Comparison of ENCODE assay signal across 23 cellular contexts in genomic region chr11:70584786-70585545, GRCh38.
A peak's percentile ranks its signal among the peaks of the same experiment; 100 is the strongest.
DNase-seq lines count a peak whose midpoint lies in the region; FAIRE-seq and TF ChIP-seq lines count a peak whose summit lies in the region.
"Had no signal": no experiment of that assay in that cellular context is flagged by ENCODE, and none has a peak within 500 bp of the region (broad histone marks: within the 10 kb centered on the region; RNA-seq: fewer than 3 reads in every experiment).

No MANE protein-coding gene starts in this region.

- FAIRE-seq in GM19239 (lab: Jason Lieb, UNC): no peak
- FAIRE-seq: G401.6, GM12892, H1, HTR-8/SVneo had no signal

- H3K27ac Mint-ChIP-seq in chondrocyte (ENCODE audit: unreplicated experiment): no peak overlapping the region
- H3K27ac Mint-ChIP-seq: CD8-positive, alpha-beta T cell had no signal

- H2BK5ac ChIP-seq in neuronal stem cell (ENCODE audit: low read length): no peak overlapping the region

- H2BK15ac ChIP-seq in neuronal stem cell (ENCODE audit: low read length): no peak overlapping the region

- H3K4ac ChIP-seq in neuronal stem cell (ENCODE audit: low read length): no peak overlapping the region

- no peak overlapping the region for H4K91ac ChIP-seq in neuronal stem cell (ENCODE audit: low read depth, low read length, poor library complexity)

- no peaks in the 10 kb centered on the region for H3K27me3 ChIP-seq in right atrium auricular region
- no peaks in the 10 kb centered on the region for H3K27me3 ChIP-seq in neuronal stem cell (ENCODE audit: control insufficient read depth in 3 of 3, insufficient read depth in 3 of 3, low read depth in 1 of 3, low read length in 3 of 3)
- H3K27me3 ChIP-seq: SJSA1 had no signal

- peaks cover 7% of the 10 kb centered on the region for H3K9me3 Mint-ChIP-seq in chondrocyte (ENCODE audit: low read depth)
- H3K9me3 Mint-ChIP-seq: CD8-positive, alpha-beta T cell had no signal

- no peaks in the 10 kb centered on the region for H3K4me1 Mint-ChIP-seq in chondrocyte (ENCODE audit: low read depth)

- no CpG with 5 or more reads among the region's 13 CpGs for WGBS in neuronal stem cell (ENCODE audit: extremely low coverage in 2 of 2, insufficient read length in 2 of 2, insufficient replicate concordance in 1 of 2), 2 donors

- intact Hi-C loops in cardiac septum (cut with DNase I): no loop called here

- H3K4me2 ChIP-seq in neuronal stem cell (ENCODE audit: insufficient read depth, low read length, poor library complexity, severe bottlenecking): no peak overlapping the region
- H3K4me2 ChIP-seq: BLaER1 treated with 17β-estradiol and CSF1 and Interleukin-3, amounts not matched to agents 10 nM and 100 nM had no signal

- no peak overlapping the region for H3K23ac ChIP-seq in neuronal stem cell (ENCODE audit: low read depth, low read length, poor library complexity)

- H3K4me1 ChIP-seq in right atrium auricular region (no peaks in the 10 kb centered on the region), neuronal stem cell (ENCODE audit: control insufficient read depth in 2 of 2, insufficient read depth in 1 of 2, low read depth in 1 of 2, low read length in 2 of 2) (peaks cover 7 to 11% of the 10 kb centered on the region in 2 donors)
- H3K4me1 ChIP-seq: SJSA1 had no signal

- H3K9ac ChIP-seq in neuronal stem cell (ENCODE audit: low read depth, low read length, poor library complexity): no peak overlapping the region
- H3K9ac ChIP-seq: BLaER1 treated with 17β-estradiol and CSF1 and Interleukin-3, amounts not matched to agents 10 nM and 100 nM had no signal

- TF ChIP-seq CTCF in right atrium auricular region (IDR thresholded peaks at IDR 0.05) (no peak), chondrocyte (IDR thresholded peaks at IDR 0.05) (no peak)

- H3K27ac ChIP-seq in right atrium auricular region: no peak overlapping the region
- H3K27ac ChIP-seq in neuronal stem cell (replicated peaks; ENCODE audit: low read length): no peak overlapping the region
- H3K27ac ChIP-seq: BLaER1 treated with 17β-estradiol and CSF1 and Interleukin-3, amounts not matched to agents 10 nM and 100 nM; SJSA1 had no signal

- DNase-seq in cardiac septum (ENCODE audit: low spot score) (peak; percentile 22), right atrium auricular region (ENCODE audit: low spot score) (no peak), chondrocyte (ENCODE audit: low spot score) (peak; percentile 66), neuronal stem cell (ENCODE audit: low spot score) (no peak), GM19239 (ENCODE audit: insufficient read length, low spot score) (no peak), kidney glomerular epithelial cell (lab: John Stamatoyannopoulos, UW) (no peak), SKM-1 (lab: John Stamatoyannopoulos, UW; ENCODE audit: unreplicated experiment) (no peak)
- DNase-seq: 8988T; CD8-positive, alpha-beta T cell; DMS153; KG1; NCI-H1092; NCI-H1436; NCI-H2081; NCI-H2171; NCI-H524 treated with DMSO at 0.1 percent for 48 hours; NCI-H82 had no signal

- H3K36me3 Mint-ChIP-seq in chondrocyte (ENCODE audit: low read depth): no peaks in the 10 kb centered on the region
- H3K36me3 Mint-ChIP-seq: CD8-positive, alpha-beta T cell had no signal

- no peak overlapping the region for H3K4me3 Mint-ChIP-seq in chondrocyte (ENCODE audit: unreplicated experiment)
- H3K4me3 Mint-ChIP-seq: CD8-positive, alpha-beta T cell had no signal

- no peak overlapping the region for H2AFZ ChIP-seq in neuronal stem cell (ENCODE audit: low read length)

- H3K18ac ChIP-seq in neuronal stem cell (ENCODE audit: low read length): peak overlapping the region; percentile 12

- peak overlapping the region; percentile 57 for H4K8ac ChIP-seq in neuronal stem cell (ENCODE audit: low read depth, low read length)

- H3K36me3 ChIP-seq in right atrium auricular region (no peaks in the 10 kb centered on the region), neuronal stem cell (replicated peaks in 1 of 2; ENCODE audit: control insufficient read depth in 2 of 2, insufficient read depth in 2 of 2, low read length in 2 of 2) (no peaks in the 10 kb centered on the region)
- H3K36me3 ChIP-seq: BLaER1 treated with 17β-estradiol and CSF1 and Interleukin-3, amounts not matched to agents 10 nM and 100 nM; SJSA1 had no signal

- peaks cover 11% of the 10 kb centered on the region for H3K27me3 Mint-ChIP-seq in chondrocyte (ENCODE audit: low read depth)

- peaks cover 2% of the 10 kb centered on the region for H3K79me1 ChIP-seq in neuronal stem cell (ENCODE audit: low read depth, low read length)

- no peaks in the 10 kb centered on the region for H3K9me3 ChIP-seq in right atrium auricular region
- H3K9me3 ChIP-seq in neuronal stem cell (replicated peaks in 1 of 2; ENCODE audit: control insufficient read depth in 2 of 2, insufficient read depth in 1 of 2, low read depth in 1 of 2, low read length in 2 of 2): no peaks in the 10 kb centered on the region

- no peak overlapping the region for H2AK5ac ChIP-seq in neuronal stem cell (ENCODE audit: low read depth, low read length)

- H3K14ac ChIP-seq in neuronal stem cell (ENCODE audit: low read length): peak overlapping the region; percentile 25

- H2BK120ac ChIP-seq in neuronal stem cell (ENCODE audit: low read depth, low read length): no peak overlapping the region

- H3K4me3 ChIP-seq in right atrium auricular region (no peak overlapping the region), neuronal stem cell (ENCODE audit: low read length in 2 of 2) (peak overlapping the region in 1 of 2 donors; percentile 27)
- H3K4me3 ChIP-seq: BLaER1 treated with 17β-estradiol and CSF1 and Interleukin-3, amounts not matched to agents 10 nM and 100 nM; SJSA1 had no signal

- no peak overlapping the region for H2BK12ac ChIP-seq in neuronal stem cell (ENCODE audit: low read length)

Comparison
In these comparisons a context has a peak if more than half of its experiments do, and no peak if none do; other contexts are left out.
1. DNase-seq: peak in cardiac septum (single experiment) and chondrocyte (single experiment); none in right atrium auricular region (single experiment), neuronal stem cell (single experiment), GM19239 (single experiment), kidney glomerular epithelial cell (single experiment) and SKM-1 (single experiment).